Comparison of ENCODE assay signal across 11 cellular contexts in genomic region chr5:39016587-39017275, GRCh38. TPM values are rescaled to one million over a fixed set of nuclear protein-coding genes. Genes with fewer than 3 reads are reported as not detected.
DNase-seq lines count a peak whose midpoint lies in the region; ATAC-seq and TF ChIP-seq lines count a peak whose summit lies in the region.
"Had no signal": no experiment of that assay in that cellular context is flagged by ENCODE, and none has a peak within 500 bp of the region (broad histone marks: within the 10 kb centered on the region; RNA-seq: fewer than 3 reads in every experiment).

No MANE protein-coding gene starts in this region.

- H3K9me3 Mint-ChIP-seq in activated naive CD4-positive, alpha-beta T cell treated with anti-CD3 and anti-CD28 coated beads, Interleukin-2, amount 50 U/mL, for 72 hours: peaks cover 4 to 5% of the 10 kb centered on the region in 2 donors
- peaks cover 10% of the 10 kb centered on the region for H3K9me3 Mint-ChIP-seq in activated naive CD4-positive, alpha-beta T cell treated with anti-CD3 and anti-CD28 coated beads for 36 hours

- peaks cover 34% of the 10 kb centered on the region for H3K4me1 Mint-ChIP-seq in activated naive CD4-positive, alpha-beta T cell treated with anti-CD3 and anti-CD28 coated beads for 36 hours (ENCODE audit: low read depth)

- H3K36me3 ChIP-seq in WERI-Rb-1 (peaks cover 11% of the 10 kb centered on the region), thoracic aorta (peaks cover 4% of the 10 kb centered on the region)
- H3K36me3 ChIP-seq: ovary had no signal

- ATAC-seq in activated naive CD4-positive, alpha-beta T cell treated with anti-CD3 and anti-CD28 coated beads, Interleukin-2, amount 50 U/mL, for 72 hours: no peak
- no peak for ATAC-seq in thoracic aorta (ENCODE audit: insufficient number of reproducible peaks, low FRiP score, low read depth)
- no peak for ATAC-seq in GM21515 (IDR thresholded peaks at IDR 0.05; ENCODE audit: unreplicated experiment)
- no peak for ATAC-seq in HG03354 (IDR thresholded peaks at IDR 0.05; ENCODE audit: poor library complexity, severe bottlenecking, unreplicated experiment)

- H3K4me3 Mint-ChIP-seq in activated naive CD4-positive, alpha-beta T cell treated with anti-CD3 and anti-CD28 coated beads for 36 hours: no peak overlapping the region
- H3K4me3 Mint-ChIP-seq: activated T-cell treated with anti-CD3 and anti-CD28 coated beads, Interleukin-2, amount 50 U/mL, for 24 hours had no signal

- peaks cover 18 to 41% of the 10 kb centered on the region in 2 donors for H3K36me3 Mint-ChIP-seq in activated naive CD4-positive, alpha-beta T cell treated with anti-CD3 and anti-CD28 coated beads, Interleukin-2, amount 50 U/mL, for 72 hours
- peaks cover 39% of the 10 kb centered on the region for H3K36me3 Mint-ChIP-seq in activated naive CD4-positive, alpha-beta T cell treated with anti-CD3 and anti-CD28 coated beads for 36 hours (ENCODE audit: low read depth)

- H3K4me3 ChIP-seq in WERI-Rb-1 (ENCODE audit: low read depth, low read length) (no peak overlapping the region), thoracic aorta (no peak overlapping the region)
- H3K4me3 ChIP-seq: ovary had no signal

- H3K27me3 Mint-ChIP-seq in activated naive CD4-positive, alpha-beta T cell treated with anti-CD3 and anti-CD28 coated beads for 36 hours (ENCODE audit: low read depth): no peaks in the 10 kb centered on the region
- H3K27me3 Mint-ChIP-seq: activated T-cell treated with anti-CD3 and anti-CD28 coated beads, Interleukin-2, amount 50 U/mL, for 24 hours had no signal

- DNase-seq in activated naive CD4-positive, alpha-beta T cell treated with anti-CD3 and anti-CD28 coated beads, Interleukin-2, amount 50 U/mL, for 72 hours (ENCODE audit: low spot score in 2 of 2): no peak
- no peak for DNase-seq in activated naive CD4-positive, alpha-beta T cell treated with anti-CD3 and anti-CD28 coated beads for 36 hours
- DNase-seq in WERI-Rb-1: no peak
- DNase-seq in iris pigment epithelial cell (ENCODE audit: low read depth): peak; percentile 30
- DNase-seq in thoracic aorta (ENCODE audit: low spot score): no peak
- DNase-seq in NCI-H1105 treated with DMSO at 0.1 percent for 48 hours (lab: John Stamatoyannopoulos, UW): no peak
- DNase-seq: activated T-cell treated with anti-CD3 and anti-CD28 coated beads, Interleukin-2, amount 50 U/mL, for 24 hours; cerebellar nuclear complex; ovary had no signal

- H3K4me1 ChIP-seq in thoracic aorta (ENCODE audit: control insufficient read depth in 1 of 2, low read depth in 2 of 2): peaks cover 40 to 43% of the 10 kb centered on the region in 2 donors

- H3K27me3 ChIP-seq in WERI-Rb-1 (ENCODE audit: insufficient read depth, low read depth, severe bottlenecking): no peaks in the 10 kb centered on the region
- no peaks in the 10 kb centered on the region for H3K27me3 ChIP-seq in thoracic aorta (replicated peaks; ENCODE audit: insufficient read depth)
- H3K27me3 ChIP-seq: ovary had no signal

- TF ChIP-seq CTCF in WERI-Rb-1 (IDR thresholded peaks at IDR 0.05; ENCODE audit: low read depth, low read length) (no peak), thoracic aorta (IDR thresholded peaks at IDR 0.05) (no peak)

- CTCF ChIA-PET in activated naive CD4-positive, alpha-beta T cell treated with anti-CD3 and anti-CD28 coated beads for 36 hours (lab: Charles Lee): no interaction called here

- peak overlapping the region; percentile 12 to 57 for H3K27ac Mint-ChIP-seq in activated naive CD4-positive, alpha-beta T cell treated with anti-CD3 and anti-CD28 coated beads, Interleukin-2, amount 50 U/mL, for 72 hours
- H3K27ac Mint-ChIP-seq in activated naive CD4-positive, alpha-beta T cell treated with anti-CD3 and anti-CD28 coated beads for 36 hours: no peak overlapping the region
- H3K27ac Mint-ChIP-seq: activated T-cell treated with anti-CD3 and anti-CD28 coated beads, Interleukin-2, amount 50 U/mL, for 24 hours had no signal

- intact Hi-C loops in activated naive CD4-positive, alpha-beta T cell treated with anti-CD3 and anti-CD28 coated beads for 36 hours (cut with micrococcal nuclease): loop anchor here (2.0 kb wide), 1 partner anchor 56 kb away; no protein-coding TSS in a partner anchor

- H3K9me3 ChIP-seq in WERI-Rb-1 (ENCODE audit: severe bottlenecking) (peaks cover 2% of the 10 kb centered on the region), thoracic aorta (no peaks in the 10 kb centered on the region)
- H3K9me3 ChIP-seq: ovary had no signal

- H3K27ac ChIP-seq in WERI-Rb-1: peak overlapping the region; percentile 79
- peak overlapping the region; percentile 85 to 95 for H3K27ac ChIP-seq in thoracic aorta
- H3K27ac ChIP-seq: ovary had no signal

RNA-seq across cellular contexts. Expression of gene RICTOR, which starts 57.5 kb away (rescaled TPM):
- 10 to 100 TPM; 32.8 to 50.2 TPM for total RNA-seq in activated naive CD4-positive, alpha-beta T cell treated with anti-CD3 and anti-CD28 coated beads, Interleukin-2, amount 50 U/mL, for 72 hours
- total RNA-seq in activated naive CD4-positive, alpha-beta T cell treated with anti-CD3 and anti-CD28 coated beads for 36 hours: 10 to 100 TPM; 25.0 to 26.1 TPM
- total RNA-seq in thoracic aorta: 10 to 100 TPM; 35.6 to 50.4 TPM
